In the genomic region with DNA sequence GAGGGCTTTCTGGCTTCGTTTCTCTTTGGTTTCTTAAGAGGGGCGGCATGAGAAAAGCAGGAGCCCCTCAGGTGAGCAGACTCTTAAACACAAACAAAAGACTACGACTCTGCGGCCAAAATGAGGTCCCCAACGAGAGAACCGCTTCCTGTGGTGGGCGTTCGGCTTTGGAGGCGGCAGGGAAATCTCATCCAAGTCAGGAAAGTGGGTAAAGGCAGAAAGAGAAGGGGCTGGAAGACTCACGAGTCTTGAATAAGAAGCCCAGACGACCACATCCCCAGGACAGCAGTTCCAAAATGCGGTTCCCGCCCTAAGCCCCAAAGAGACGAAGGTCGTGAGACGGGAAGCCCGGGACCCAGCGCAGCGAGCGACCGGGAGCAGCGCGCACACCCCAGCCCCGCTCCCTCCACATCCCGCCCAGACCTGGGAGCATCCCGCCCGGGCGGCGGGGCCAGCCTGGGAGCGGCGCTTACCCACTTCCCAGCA, we compare ENCODE assay signal across 8 cellular contexts. TPM values are rescaled to one million over a fixed set of nuclear protein-coding genes. Genes with fewer than 3 reads are reported as not detected.
DNase-seq lines count a peak whose midpoint lies in the region; ATAC-seq lines count a peak whose summit lies in the region.

No MANE protein-coding gene starts in this region.

- peak overlapping the region; percentile 88 for H3K4me3 ChIP-seq in HUES64 (ENCODE audit: low read length)
- H3K4me3 ChIP-seq in iPS DF 6.9 (ENCODE audit: low read length): peak overlapping the region; percentile 72; the same call in 1 of the 2 replicates

- H3K27me3 ChIP-seq in HUES64 (ENCODE audit: insufficient read depth, low read length) (no peaks in the 10 kb centered on the region), iPS DF 6.9 (ENCODE audit: control insufficient read depth, insufficient read depth, low read length) (no peaks in the 10 kb centered on the region)

- H3K4me1 ChIP-seq in HUES64 (ENCODE audit: insufficient read depth, low read length) (peaks cover 3% of the 10 kb centered on the region; the same call in 1 of the 2 replicates), iPS DF 6.9 (ENCODE audit: control insufficient read depth, insufficient read depth, low read length) (no peaks in the 10 kb centered on the region; the same call in 1 of the 2 replicates)

- H3K27ac ChIP-seq in HUES64 (ENCODE audit: low read depth, low read length) (peak overlapping the region; percentile 94), iPS DF 6.9 (ENCODE audit: low read length) (no peak overlapping the region)

- H3K9me3 ChIP-seq in HUES64 (ENCODE audit: insufficient read depth, low read depth, low read length) (peaks cover 27% of the 10 kb centered on the region), iPS DF 6.9 (ENCODE audit: control insufficient read depth, insufficient read depth, low read length) (peaks cover 1% of the 10 kb centered on the region; the same call in 1 of the 2 replicates)

- no peak for ATAC-seq in HG03175 (IDR thresholded peaks at IDR 0.05; ENCODE audit: unreplicated experiment)

- H3K36me3 ChIP-seq in HUES64 (ENCODE audit: insufficient read depth, low read length) (peaks cover 28% of the 10 kb centered on the region), iPS DF 6.9 (ENCODE audit: control insufficient read depth, insufficient read depth, low read length) (peaks cover 8% of the 10 kb centered on the region; the same call in 1 of the 2 replicates)

- peak overlapping the region; percentile 92 for H3K9ac ChIP-seq in HUES64 (ENCODE audit: low read depth, low read length)

- peak; percentile 40 for DNase-seq in NCI-H2171 treated with DMSO at 0.1 percent for 48 hours (lab: John Stamatoyannopoulos, UW)
- no peak for DNase-seq in NCI-H2171 (lab: John Stamatoyannopoulos, UW)
- DNase-seq in activated T-helper 9 cell treated with anti-CD3 and anti-CD28 coated beads, Interleukin-2, amount 50 U/mL, for 16 hours (ENCODE audit: low read depth): peak; percentile 3
- DNase-seq in iPS DF 6.9 (ENCODE audit: low read depth, low spot score): no peak
- DNase-seq in stimulated activated CD4-positive, alpha-beta T cell treated with anti-CD3 and anti-CD28 coated beads, Interleukin-15, amount 100 ng/mL, for 48 hours (ENCODE audit: low read depth in 2 of 2): peak; percentile 2 to 9
- DNase-seq in NCI-H128 (lab: John Stamatoyannopoulos, UW; ENCODE audit: unreplicated experiment): no peak

- WGBS in HUES64: under 1% methylated on average over 31 of the region's 31 CpGs
- WGBS in iPS DF 6.9 (ENCODE audit: insufficient coverage, insufficient read length): no CpG with 5 or more reads among the region's 31 CpGs

RNA-seq across cellular contexts. Expression of a gene that starts 0.4 kb away (rescaled TPM):
- polyA plus RNA-seq in HUES64 (2013, experiment 1 of 2): 49.5 TPM
- 43.7 TPM for polyA plus RNA-seq in HUES64 (2013, experiment 2 of 2)

Comparison
In these comparisons a context has a peak if more than half of its experiments do, and no peak if none do; other contexts are left out.
1. DNase-seq: peak in NCI-H2171 treated with DMSO at 0.1 percent for 48 hours (single experiment), activated T-helper 9 cell treated with anti-CD3 and anti-CD28 coated beads, Interleukin-2, amount 50 U/mL, for 16 hours (single experiment) and stimulated activated CD4-positive, alpha-beta T cell treated with anti-CD3 and anti-CD28 coated beads, Interleukin-15, amount 100 ng/mL, for 48 hours (2 of 2); none in NCI-H2171 (single experiment), iPS DF 6.9 (single experiment) and NCI-H128 (single experiment).